ENCODE assay signal across 13 cellular contexts in the genomic region with DNA sequence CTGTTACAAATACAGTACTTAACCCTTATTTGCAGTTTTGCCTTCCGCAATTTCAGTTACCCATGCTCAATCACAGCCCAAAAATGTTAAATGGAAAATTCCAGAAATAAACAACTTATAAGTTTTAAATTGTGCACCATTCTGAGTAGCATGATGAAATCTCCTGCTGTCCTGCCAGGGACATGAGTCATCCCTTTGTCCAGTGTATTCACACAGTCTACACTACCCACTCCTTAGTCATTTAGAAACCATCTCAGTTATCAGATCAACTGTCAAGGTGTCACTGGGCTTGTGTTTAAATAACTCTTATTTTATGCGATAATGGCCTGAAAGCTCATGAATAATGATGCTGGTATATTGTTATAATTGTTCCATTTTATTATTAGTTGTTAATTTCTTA.
A peak's percentile ranks its signal among the peaks of the same experiment; 100 is the strongest.
DNase-seq lines count a peak whose midpoint lies in the region; ATAC-seq and TF ChIP-seq lines count a peak whose summit lies in the region.
"Had no signal": no experiment of that assay in that cellular context is flagged by ENCODE, and none has a peak within 500 bp of the region (broad histone marks: within the 10 kb centered on the region; RNA-seq: fewer than 3 reads in every experiment).

No MANE protein-coding gene starts in this region.

- H3K9me3 ChIP-seq in MG63: no peaks in the 10 kb centered on the region
- H3K9me3 ChIP-seq: spleen had no signal

- H3K36me3 ChIP-seq in MG63: no peaks in the 10 kb centered on the region
- H3K36me3 ChIP-seq: spleen had no signal

- peak; percentile 58 for DNase-seq in GM04503 (ENCODE audit: low read depth)
- DNase-seq in MG63: peak; percentile 83
- peak; percentile 73 for DNase-seq in epithelial cell of prostate (ENCODE audit: low read depth, low spot score)
- peak; percentile 94 for DNase-seq in non-pigmented ciliary epithelial cell (ENCODE audit: low read depth)
- DNase-seq in GM10266 (ENCODE audit: extremely low spot score): no peak
- DNase-seq in coronary artery (ENCODE audit: low spot score): no peak
- DNase-seq in glutamatergic neuron: no peak
- DNase-seq: activated T-cell treated with anti-CD3 and anti-CD28 coated beads, Interleukin-2, amount 50 U/mL, for 1 hour; KG1; SHP77 treated with DMSO at 0.1 percent for 48 hours; spleen had no signal

- peak overlapping the region; percentile 55 for H3K27ac ChIP-seq in epithelial cell of prostate
- peak overlapping the region in 1 of 2 donors; percentile 12 for H3K27ac ChIP-seq in coronary artery
- H3K27ac ChIP-seq: spleen had no signal

- H3K4me1 Mint-ChIP-seq in glutamatergic neuron (ENCODE audit: low read depth, unreplicated experiment): no peaks in the 10 kb centered on the region

- no peaks in the 10 kb centered on the region for H3K27me3 ChIP-seq in MG63
- H3K27me3 ChIP-seq: spleen had no signal

- H3K9me3 Mint-ChIP-seq in glutamatergic neuron (ENCODE audit: unreplicated experiment): no peaks in the 10 kb centered on the region
- H3K9me3 Mint-ChIP-seq: GM23338 had no signal

- no peaks in the 10 kb centered on the region for H3K36me3 Mint-ChIP-seq in glutamatergic neuron (ENCODE audit: unreplicated experiment)

- H3K27me3 Mint-ChIP-seq in glutamatergic neuron (ENCODE audit: unreplicated experiment): no peaks in the 10 kb centered on the region

- H3K4me3 ChIP-seq in MG63: no peak overlapping the region
- H3K4me3 ChIP-seq in coronary artery: no peak overlapping the region
- H3K4me3 ChIP-seq: GM23338, spleen had no signal

- no peak overlapping the region for H3K27ac Mint-ChIP-seq in glutamatergic neuron (ENCODE audit: unreplicated experiment)
- H3K27ac Mint-ChIP-seq: GM23338 had no signal

- TF ChIP-seq CTCF in GM10266 (IDR thresholded peaks at IDR 0.05; ENCODE audit: control insufficient read depth, insufficient read depth, low read depth, missing control alignments): no peak
- no peak for TF ChIP-seq CTCF in coronary artery (IDR thresholded peaks at IDR 0.05)
- no peak for TF ChIP-seq CTCF in glutamatergic neuron (IDR thresholded peaks at IDR 0.05; ENCODE audit: partially characterized antibody, unreplicated experiment)

- ATAC-seq in HG03280 (IDR thresholded peaks at IDR 0.05; ENCODE audit: unreplicated experiment): no peak
- ATAC-seq: GM23338 had no signal

- no peak overlapping the region for H3K4me3 Mint-ChIP-seq in glutamatergic neuron (ENCODE audit: unreplicated experiment)
- H3K4me3 Mint-ChIP-seq: GM23338 had no signal

Comparison
In these comparisons a context has a peak if more than half of its experiments do, and no peak if none do; other contexts are left out.
1. DNase-seq: peak in GM04503 (single experiment), MG63 (single experiment), epithelial cell of prostate (single experiment) and non-pigmented ciliary epithelial cell (single experiment); none in GM10266 (single experiment), coronary artery (single experiment) and glutamatergic neuron (single experiment).